In genomic region chr4:10403633-10404445, GRCh38 we compare ENCODE assay signal across 8 cellular contexts. TPM values are rescaled to one million over a fixed set of nuclear protein-coding genes. Genes with fewer than 3 reads are reported as not detected.
DNase-seq lines count a peak whose midpoint lies in the region; ATAC-seq and TF ChIP-seq lines count a peak whose summit lies in the region.

No MANE protein-coding gene starts in this region.

- no peaks in the 10 kb centered on the region for H3F3A ChIP-seq in SK-N-SH (replicated peaks; ENCODE audit: insufficient read depth)

- H3K4me1 ChIP-seq in SK-N-SH (ENCODE audit: control insufficient read depth in 1 of 2, insufficient read depth in 2 of 2, low read depth in 1 of 2, low read length in 1 of 2) (no peaks in the 10 kb centered on the region), gastrocnemius medialis (no peaks in the 10 kb centered on the region)

- no peak overlapping the region for H3K9ac ChIP-seq in SK-N-SH

- H3K36me3 ChIP-seq in SK-N-SH (replicated peaks in 1 of 2; ENCODE audit: control insufficient read depth in 1 of 2, insufficient read depth in 2 of 2, low read length in 1 of 2) = no peaks in the 10 kb centered on the region
- no peaks in the 10 kb centered on the region for H3K36me3 ChIP-seq in gastrocnemius medialis

- TF ChIP-seq CTCF in SK-N-SH (IDR thresholded peaks at IDR 0.05) (peak; percentile 60), gastrocnemius medialis (IDR thresholded peaks at IDR 0.05 in 4 of 5, conservative IDR thresholded peaks at IDR 0.05 in 1 of 5) (peak; percentile 36 to 53 (median 48))

- H2AFZ ChIP-seq in SK-N-SH (ENCODE audit: low read depth) = no peak overlapping the region

- no peaks in the 10 kb centered on the region for H4K20me1 ChIP-seq in SK-N-SH (ENCODE audit: insufficient read depth)

- ATAC-seq in gastrocnemius medialis (peak; percentile 33 to 56), GM19035 (IDR thresholded peaks at IDR 0.05; ENCODE audit: unreplicated experiment) (no peak), HG03342 (IDR thresholded peaks at IDR 0.05; ENCODE audit: unreplicated experiment) (no peak), HG03521 (IDR thresholded peaks at IDR 0.05; ENCODE audit: unreplicated experiment) (no peak)

- no peak overlapping the region for H3K27ac ChIP-seq in SK-N-SH (ENCODE audit: low read depth in 2 of 2, low read length in 1 of 2)
- no peak overlapping the region for H3K27ac ChIP-seq in gastrocnemius medialis

- CTCF ChIA-PET in SK-N-SH (lab: Yijun Ruan, JAX) = interaction anchor here (0.6 to 3.4 kb wide), 8 partner anchors 9 to 259 kb away, joined by 3 to 16 read pairs (median 5); no protein-coding TSS in a partner anchor

- H3K4me3 ChIP-seq in SK-N-SH (ENCODE audit: low read depth in 2 of 2, low read length in 1 of 2) (no peak overlapping the region), gastrocnemius medialis (no peak overlapping the region)

- H3K27me3 ChIP-seq in SK-N-SH (ENCODE audit: insufficient read depth) (no peaks in the 10 kb centered on the region), gastrocnemius medialis (no peaks in the 10 kb centered on the region)

- no peaks in the 10 kb centered on the region for H3K79me2 ChIP-seq in SK-N-SH (ENCODE audit: insufficient read depth)

- TF ChIP-seq RAD21 in SK-N-SH (IDR thresholded peaks at IDR 0.05; ENCODE audit: low read length) = peak; percentile 63

- TF ChIP-seq EP300 in SK-N-SH (IDR thresholded peaks at IDR 0.05; ENCODE audit: borderline replicate concordance in 1 of 2, low read depth in 1 of 2, low read length in 1 of 2) = no peak

- in situ Hi-C loops in gastrocnemius medialis (cut with MboI; ENCODE audit: low sequenced_read_pairs in 4 of 4) = loop anchor here (5.0 to 25.0 kb wide), 6 partner anchors 239 to 642 kb away; partner anchors contain the start of gene SLC2A9 (in 1 of the 4)

- H3K4me2 ChIP-seq in SK-N-SH = no peak overlapping the region

- no peak for TF ChIP-seq POLR2A in gastrocnemius medialis (IDR thresholded peaks at IDR 0.05)

- H3K9me2 ChIP-seq in SK-N-SH = no peaks in the 10 kb centered on the region

- DNase-seq in DMS114 treated with DMSO at 0.1 percent for 48 hours (lab: John Stamatoyannopoulos, UW; ENCODE audit: unreplicated experiment) (peak; percentile 29), HT1080 (ENCODE audit: low read depth) (peak; percentile 42), SK-N-SH (peak; percentile 16), glomerular endothelial cell (ENCODE audit: extremely low read depth, low read depth, low spot score) (peak; percentile 14), gastrocnemius medialis (no peak)

- H3K9me3 ChIP-seq in SK-N-SH (no peaks in the 10 kb centered on the region), gastrocnemius medialis (no peaks in the 10 kb centered on the region)

- intact Hi-C loops in gastrocnemius medialis (cut with DNase I; ENCODE audit: low total_unique reads) = loop anchor here (1.0 to 5.0 kb wide), 3 partner anchors 244 to 642 kb away; no protein-coding TSS in a partner anchor

- WGBS in SK-N-SH (ENCODE audit: low lambda C conversion rate) = 20% methylated on average over 6 of the region's 6 CpGs

- POLR2A ChIA-PET in SK-N-SH (lab: Yijun Ruan, JAX) = no interaction called here

TF ChIP-seq in SK-N-SH, 30 proteins besides CTCF, POLR2A, EP300 and RAD21:
- TF ChIP-seq SMC3 (IDR thresholded peaks at IDR 0.05; ENCODE audit: low read depth, low read length) = peak; percentile 37; the same call in 1 of the 2 replicates
- TF ChIP-seq, protein P1, sequence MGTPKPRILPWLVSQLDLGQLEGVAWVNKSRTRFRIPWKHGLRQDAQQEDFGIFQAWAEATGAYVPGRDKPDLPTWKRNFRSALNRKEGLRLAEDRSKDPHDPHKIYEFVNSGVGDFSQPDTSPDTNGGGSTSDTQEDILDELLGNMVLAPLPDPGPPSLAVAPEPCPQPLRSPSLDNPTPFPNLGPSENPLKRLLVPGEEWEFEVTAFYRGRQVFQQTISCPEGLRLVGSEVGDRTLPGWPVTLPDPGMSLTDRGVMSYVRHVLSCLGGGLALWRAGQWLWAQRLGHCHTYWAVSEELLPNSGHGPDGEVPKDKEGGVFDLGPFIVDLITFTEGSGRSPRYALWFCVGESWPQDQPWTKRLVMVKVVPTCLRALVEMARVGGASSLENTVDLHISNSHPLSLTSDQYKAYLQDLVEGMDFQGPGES (IDR thresholded peaks at IDR 0.05; ENCODE audit: low read depth, low read length) = no peak

RNA-seq across cellular contexts. Expression of gene ZNF518B, which starts 53.4 kb away (rescaled TPM):
- 0.26 and 0.30 TPM in 2 replicates for total RNA-seq in HT1080 (2014; rRNA removed; shearing (Covaris generic))
- 1.2 TPM in 2 replicates for polyA plus RNA-seq in HT1080 (2015; cell fraction: cytosol; rRNA removed)
- polyA plus RNA-seq in HT1080 (2015; cell fraction: nucleus; rRNA removed) = 0.90 and 1.7 TPM in 2 replicates
- polyA plus RNA-seq in SK-N-SH (2012; rRNA removed) = 3.1 and 3.6 TPM in 2 replicates
- 3.6 and 3.7 TPM in 2 replicates for polyA plus RNA-seq in SK-N-SH (2012; cell fraction: cytosol; rRNA removed)
- 2.7 and 4.5 TPM in 2 replicates for polyA plus RNA-seq in SK-N-SH (2012; cell fraction: nucleus; rRNA removed)
- total RNA-seq in glomerular endothelial cell (26.4 and 29.5 TPM in 2 replicates), gastrocnemius medialis (10 to 100 TPM; 12.7 to 23.6 (median 18.2) TPM)

Comparison
In these comparisons a context has a peak if more than half of its experiments do, and no peak if none do; other contexts are left out.
1. DNase-seq: peak in DMS114 treated with DMSO at 0.1 percent for 48 hours (single experiment), HT1080 (single experiment), SK-N-SH (single experiment) and glomerular endothelial cell (single experiment); none in gastrocnemius medialis (0 of 2).
2. ATAC-seq: peak in gastrocnemius medialis (2 of 2); none in GM19035 (single experiment), HG03342 (single experiment) and HG03521 (single experiment).
3. RNA of gene ZNF518B, which starts 53.4 kb away (total RNA-seq): 26.4 to 29.5 TPM in glomerular endothelial cell and 12.7 to 23.6 TPM in gastrocnemius medialis; 0.26 to 0.30 TPM in HT1080; every median in the first group is over 10 times any median in the second.